Comparison of ENCODE assay signal across 11 cellular contexts in genomic region chr7:113797420-113797995, GRCh38.
"Had no signal": no experiment of that assay in that cellular context is flagged by ENCODE, and none has a peak within 500 bp of the region (broad histone marks: within the 10 kb centered on the region; RNA-seq: fewer than 3 reads in every experiment).

No MANE protein-coding gene starts in this region.

- H3K27me3 ChIP-seq: neural progenitor cell, right atrium auricular region, thyroid gland, uterus had no signal

- H2AFZ ChIP-seq: neural progenitor cell had no signal

- H3K27ac ChIP-seq: neural progenitor cell, right atrium auricular region, thyroid gland, uterus had no signal

- H3K9me3 ChIP-seq: right atrium auricular region, thyroid gland, uterus had no signal

- H3K36me3 ChIP-seq: neural progenitor cell, right atrium auricular region, thyroid gland, uterus had no signal

- H3K4me1 ChIP-seq: neural progenitor cell, right atrium auricular region, thyroid gland, uterus had no signal

- H3K4me3 ChIP-seq: neural progenitor cell, right atrium auricular region, thyroid gland, uterus had no signal

- DNase-seq: activated CD4-positive, alpha-beta T cell treated with anti-CD3 and anti-CD28 coated beads for 48 hours; activated CD8-positive, alpha-beta memory T cell treated with anti-CD3 and anti-CD28 coated beads for 24 hours; activated naive CD4-positive, alpha-beta T cell treated with anti-CD3 and anti-CD28 coated beads for 36 hours; central memory CD4-positive, alpha-beta T cell; hippocampal formation; midbrain; small intestine; thyroid gland; uterus had no signal
